In genomic region chr1:159009287-159009686, GRCh38 we compare ENCODE assay signal across 9 cellular contexts. TPM values are rescaled to one million over a fixed set of nuclear protein-coding genes. Genes with fewer than 3 reads are reported as not detected.
DNase-seq lines count a peak whose midpoint lies in the region; ATAC-seq, FAIRE-seq and TF ChIP-seq lines count a peak whose summit lies in the region.
"Had no signal": no experiment of that assay in that cellular context is flagged by ENCODE, and none has a peak within 500 bp of the region (broad histone marks: within the 10 kb centered on the region; RNA-seq: fewer than 3 reads in every experiment).

No MANE protein-coding gene starts in this region.

- TF ChIP-seq RAD21 in A549 (conservative IDR thresholded peaks at IDR 0.05 in 1 of 2, IDR thresholded peaks at IDR 0.05 in 1 of 2): no peak

- TF ChIP-seq CTCF in A549 (IDR thresholded peaks at IDR 0.05) (no peak), body of pancreas (IDR thresholded peaks at IDR 0.05) (no peak), WERI-Rb-1 (IDR thresholded peaks at IDR 0.05; ENCODE audit: low read depth, low read length) (no peak)

- ATAC-seq in A549: no peak
- peak; percentile 15 for ATAC-seq in HG02840 (IDR thresholded peaks at IDR 0.05; ENCODE audit: low FRiP score, unreplicated experiment)
- no peak for ATAC-seq in body of pancreas
- ATAC-seq in GM21381 (IDR thresholded peaks at IDR 0.05; ENCODE audit: unreplicated experiment): no peak

- H3K4me2 ChIP-seq in A549: peak overlapping the region; percentile 57

- H3K27me3 ChIP-seq in body of pancreas (no peaks in the 10 kb centered on the region), muscle layer of duodenum (ENCODE audit: low read depth, low read length) (no peaks in the 10 kb centered on the region), WERI-Rb-1 (ENCODE audit: insufficient read depth, low read depth, severe bottlenecking) (peaks cover 96% of the 10 kb centered on the region)

- TF ChIP-seq EP300 in A549 (IDR thresholded peaks at IDR 0.05): no peak

- WGBS in A549 (ENCODE audit: missing lambda C conversion rate): 10% methylated on average over 2 of the region's 2 CpGs
- 51 to 59% methylated on average over 2 of the region's 2 CpGs for WGBS in body of pancreas, 2 donors

- TF ChIP-seq POLR2A in A549 (IDR thresholded peaks at IDR 0.05; ENCODE audit: low read length) (no peak), body of pancreas (IDR thresholded peaks at IDR 0.05) (no peak)

- H3K36me3 ChIP-seq in body of pancreas (replicated peaks in 1 of 2; ENCODE audit: insufficient read depth in 1 of 2, low read depth in 2 of 2) (no peaks in the 10 kb centered on the region), muscle layer of duodenum (ENCODE audit: control insufficient read depth in 1 of 2, insufficient read depth in 2 of 2, low read length in 2 of 2) (peaks cover 0 to 7% of the 10 kb centered on the region in 2 donors), WERI-Rb-1 (no peaks in the 10 kb centered on the region)

- peak overlapping the region in 1 of 2 experiments; percentile 8; a peak in 1 of 6 replicates for H3K27ac ChIP-seq in A549
- peak overlapping the region in 3 of 4 donors; percentile 51 to 63 (median 53) for H3K27ac ChIP-seq in body of pancreas
- peak overlapping the region; percentile 95 for H3K27ac ChIP-seq in muscle layer of duodenum (ENCODE audit: low read length)
- H3K27ac ChIP-seq in WERI-Rb-1: no peak overlapping the region

- H3K4me3 ChIP-seq in A549 (0 out of 3 replicates have a peak overlapping the region, but pooled peaks have one; percentile 15), body of pancreas (no peak overlapping the region), muscle layer of duodenum (ENCODE audit: low read depth in 1 of 2, low read length in 2 of 2) (peak overlapping the region; percentile 65 to 78), WERI-Rb-1 (ENCODE audit: low read depth, low read length) (no peak overlapping the region)

- intact Hi-C loops in body of pancreas (cut with DNase I): no loop called here

- POLR2A ChIA-PET in A549 (lab: Yijun Ruan, JAX): no interaction called here

- DNase-seq in A549 (ENCODE audit: low read depth in 1 of 2, low spot score in 1 of 2) (no peak), body of pancreas (no peak), WERI-Rb-1 (no peak), AML-193 (lab: John Stamatoyannopoulos, UW) (no peak)
- DNase-seq in central memory CD4-positive, alpha-beta T cell: no peak

- CTCF ChIA-PET in A549 (lab: Yijun Ruan, JAX): no interaction called here

- H3K9me3 ChIP-seq in A549: no peaks in the 10 kb centered on the region
- no peaks in the 10 kb centered on the region for H3K9me3 ChIP-seq in body of pancreas
- H3K9me3 ChIP-seq in muscle layer of duodenum (ENCODE audit: control insufficient read depth in 1 of 2, low read length in 2 of 2): no peaks in the 10 kb centered on the region
- H3K9me3 ChIP-seq in WERI-Rb-1 (ENCODE audit: severe bottlenecking): peaks cover 9% of the 10 kb centered on the region

- H3K4me1 ChIP-seq in A549 (no peaks in the 10 kb centered on the region), body of pancreas (no peaks in the 10 kb centered on the region), muscle layer of duodenum (ENCODE audit: control insufficient read depth in 1 of 2, insufficient read depth in 2 of 2, low read length in 2 of 2) (peaks cover 3 to 5% of the 10 kb centered on the region in 2 donors)

- FAIRE-seq in A549 (lab: Jason Lieb, UNC): no peak
- FAIRE-seq: frontal cortex had no signal

TF ChIP-seq in A549, 52 proteins besides CTCF, POLR2A, EP300 and RAD21:
- no peak for TF ChIP-seq CBX8 (IDR thresholded peaks at IDR 0.05)
- TF ChIP-seq JUNB (IDR thresholded peaks at IDR 0.05): no peak
- no peak for TF ChIP-seq RARB (CRISPR knock-in tag; IDR thresholded peaks at IDR 0.05)
- TF ChIP-seq ZSCAN20 (CRISPR knock-in tag; IDR thresholded peaks at IDR 0.05): no peak
- no peak for TF ChIP-seq TFCP2L1 (CRISPR knock-in tag; IDR thresholded peaks at IDR 0.05)
- TF ChIP-seq SREBF2 (IDR thresholded peaks at IDR 0.05): no peak
- TF ChIP-seq REST (IDR thresholded peaks at IDR 0.05): no peak
- TF ChIP-seq ZC3H11A (IDR thresholded peaks at IDR 0.05): no peak
- no peak for TF ChIP-seq MAZ (IDR thresholded peaks at IDR 0.05; ENCODE audit: borderline replicate concordance, low read depth, low read length)
- no peak for TF ChIP-seq E2F6 (IDR thresholded peaks at IDR 0.05; ENCODE audit: borderline replicate concordance, low read depth)

RNA-seq across cellular contexts. Expression of gene IFI16, which starts 0.4 kb away (rescaled TPM):
- polyA plus RNA-seq in A549 (2011; rRNA removed) (2.7 and 3.3 TPM in 2 replicates), A549 (2017; fragmentation: RNase III; extraction: RNeasy Plus Mini Kit Qiagen cat#74134 plus additional on column Dnase treatment) (1.2 to 2.0 TPM (median 1.5 TPM) in 3 replicates)
- 0.34 and 0.44 TPM in 2 replicates for polyA plus RNA-seq in A549 (2012; cell fraction: cytosol; rRNA removed)
- polyA plus RNA-seq in A549 (2012; cell fraction: nucleus; rRNA removed): 0.24 and 0.38 TPM in 2 replicates
- 1.5 and 2.2 TPM in 2 replicates for polyA minus RNA-seq in A549 (2011; rRNA and poly(A)+ RNA removed)
- 10 to 100 TPM; 10.9 to 11.2 TPM for total RNA-seq in body of pancreas

Comparison
In these comparisons a context has a peak if more than half of its experiments do, and no peak if none do; other contexts are left out.
1. H3K4me3 ChIP-seq: peak in A549 (single experiment) and muscle layer of duodenum (2 of 2); none in body of pancreas (0 of 2) and WERI-Rb-1 (single experiment).